22 cellular contexts compared by ENCODE assay signal in the genomic region with DNA sequence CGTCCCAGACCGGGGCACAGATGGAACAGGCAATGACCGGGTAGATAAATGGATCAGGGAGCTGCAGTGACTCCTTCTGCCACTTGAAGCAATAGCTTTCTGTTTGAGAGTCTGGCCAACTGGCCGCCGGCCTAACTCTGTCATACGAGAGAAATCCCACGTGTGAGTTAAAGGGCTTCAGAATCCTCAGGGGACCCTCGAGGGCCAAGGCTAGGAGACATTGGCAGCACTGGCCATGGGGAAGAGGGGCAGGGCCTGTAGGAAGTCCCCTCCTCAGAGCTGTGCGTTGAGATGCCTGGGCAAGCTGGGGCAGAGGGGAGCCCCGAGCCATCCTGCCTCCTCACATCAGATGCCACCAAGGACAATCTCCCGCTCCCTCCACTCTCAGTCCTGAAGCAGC. TPM values are rescaled to one million over a fixed set of nuclear protein-coding genes. Genes with fewer than 3 reads are reported as not detected.
DNase-seq lines count a peak whose midpoint lies in the region; ATAC-seq, FAIRE-seq and TF ChIP-seq lines count a peak whose summit lies in the region.
"Had no signal": no experiment of that assay in that cellular context is flagged by ENCODE, and none has a peak within 500 bp of the region (broad histone marks: within the 10 kb centered on the region; RNA-seq: fewer than 3 reads in every experiment).

No MANE protein-coding gene starts in this region.

- CTCF ChIA-PET in activated naive CD4-positive, alpha-beta T cell treated with anti-CD3 and anti-CD28 coated beads for 36 hours (lab: Charles Lee), result interaction anchor here (0.5 to 2.9 kb wide), 13 partner anchors 11 to 336 kb away, joined by 3 to 22 read pairs (median 4); no protein-coding TSS in a partner anchor

- intact Hi-C loops in activated naive CD4-positive, alpha-beta T cell treated with anti-CD3 and anti-CD28 coated beads for 36 hours (cut with micrococcal nuclease), result no loop called here
- intact Hi-C loops in kidney (cut with DNase I), result no loop called here

- no peaks in the 10 kb centered on the region for H3K27me3 ChIP-seq in small intestine (ENCODE audit: control insufficient read depth in 2 of 2, insufficient read depth in 2 of 2, low read length in 2 of 2)
- H3K27me3 ChIP-seq: hepatocyte, pancreas, tibial artery had no signal

- no peaks in the 10 kb centered on the region for H3K9me3 ChIP-seq in kidney (ENCODE audit: control insufficient read depth in 1 of 2, low read length in 2 of 2)
- no peaks in the 10 kb centered on the region for H3K9me3 ChIP-seq in small intestine (ENCODE audit: control insufficient read depth, low read depth)
- H3K9me3 ChIP-seq: pancreas, tibial artery had no signal

- no peak for DNase-seq in activated naive CD4-positive, alpha-beta T cell treated with anti-CD3 and anti-CD28 coated beads for 36 hours
- DNase-seq in kidney, result peak; percentile 89
- peak; percentile 23 for DNase-seq in stimulated activated CD8-positive, alpha-beta memory T cell treated with anti-CD3 and anti-CD28 coated beads, Interleukin-4, amount 100 ng/mL, for 48 hours
- DNase-seq in activated effector memory CD4-positive, alpha-beta T cell treated with anti-CD3 and anti-CD28 coated beads, Interleukin-2, amount 50 U/mL, for 16 hours, result no peak
- no peak for DNase-seq in iPS-NIHi11 (ENCODE audit: low spot score)
- DNase-seq in small intestine, result no peak
- DNase-seq: activated CD8-positive, alpha-beta memory T cell treated with anti-CD3 and anti-CD28 coated beads for 24 hours; GF-D8; mammary epithelial cell; NCI-H1694; tibial artery had no signal

- no peak for ATAC-seq in activated T-helper 17 cell treated with anti-CD3 and anti-CD28 coated beads, Interleukin-2, amount 50 U/mL, for 72 hours (replicated peaks)

- H3K36me3 Mint-ChIP-seq in activated naive CD4-positive, alpha-beta T cell treated with anti-CD3 and anti-CD28 coated beads, Interleukin-2, amount 50 U/mL, for 24 hours, result peaks cover 10% of the 10 kb centered on the region
- peaks cover 21% of the 10 kb centered on the region for H3K36me3 Mint-ChIP-seq in activated naive CD4-positive, alpha-beta T cell treated with anti-CD3 and anti-CD28 coated beads for 36 hours (ENCODE audit: low read depth)
- H3K36me3 Mint-ChIP-seq in activated T-helper 17 cell treated with anti-CD3 and anti-CD28 coated beads, Interleukin-2, amount 50 U/mL, for 72 hours (ENCODE audit: low read depth), result peaks cover 29% of the 10 kb centered on the region

- peaks cover 13 to 27% of the 10 kb centered on the region in 2 donors for H3K36me3 ChIP-seq in kidney (ENCODE audit: control insufficient read depth in 1 of 2, insufficient read depth in 2 of 2, low read length in 2 of 2)
- H3K36me3 ChIP-seq in small intestine (ENCODE audit: control insufficient read depth in 2 of 2, insufficient read depth in 2 of 2, low read length in 2 of 2), result peaks cover 0 to 4% of the 10 kb centered on the region in 2 donors

- peak overlapping the region; percentile 51 for H3K4me3 Mint-ChIP-seq in activated naive CD4-positive, alpha-beta T cell treated with anti-CD3 and anti-CD28 coated beads, Interleukin-2, amount 50 U/mL, for 24 hours
- H3K4me3 Mint-ChIP-seq in activated naive CD4-positive, alpha-beta T cell treated with anti-CD3 and anti-CD28 coated beads for 36 hours, result no peak overlapping the region
- peak overlapping the region; percentile 24 for H3K4me3 Mint-ChIP-seq in activated T-helper 17 cell treated with anti-CD3 and anti-CD28 coated beads, Interleukin-2, amount 50 U/mL, for 72 hours
- H3K4me3 Mint-ChIP-seq: activated T-cell treated with anti-CD3 and anti-CD28 coated beads, Interleukin-2, amount 50 U/mL, for 72 hours had no signal

- 84 to 90% (median 90%) methylated on average over 10 to 11 of the region's 11 CpGs for WGBS in small intestine, 3 donors

- no peak overlapping the region for H3K27ac Mint-ChIP-seq in activated naive CD4-positive, alpha-beta T cell treated with anti-CD3 and anti-CD28 coated beads, Interleukin-2, amount 50 U/mL, for 24 hours
- no peak overlapping the region for H3K27ac Mint-ChIP-seq in activated naive CD4-positive, alpha-beta T cell treated with anti-CD3 and anti-CD28 coated beads for 36 hours
- H3K27ac Mint-ChIP-seq in activated T-helper 17 cell treated with anti-CD3 and anti-CD28 coated beads, Interleukin-2, amount 50 U/mL, for 72 hours, result no peak overlapping the region
- H3K27ac Mint-ChIP-seq: activated naive CD8-positive, alpha-beta T cell; activated T-cell treated with anti-CD3 and anti-CD28 coated beads, Interleukin-2, amount 50 U/mL, for 72 hours had no signal

- FAIRE-seq in kidney (lab: Jason Lieb, UNC) (no peak), small intestine (lab: Jason Lieb, UNC) (no peak)
- FAIRE-seq: H54, keratinocyte, pancreas had no signal

- H3K4me1 Mint-ChIP-seq in activated naive CD4-positive, alpha-beta T cell treated with anti-CD3 and anti-CD28 coated beads, Interleukin-2, amount 50 U/mL, for 24 hours, result peaks cover 36% of the 10 kb centered on the region
- H3K4me1 Mint-ChIP-seq in activated naive CD4-positive, alpha-beta T cell treated with anti-CD3 and anti-CD28 coated beads for 36 hours (ENCODE audit: low read depth), result peaks cover 60% of the 10 kb centered on the region
- peaks cover 49% of the 10 kb centered on the region for H3K4me1 Mint-ChIP-seq in activated T-helper 17 cell treated with anti-CD3 and anti-CD28 coated beads, Interleukin-2, amount 50 U/mL, for 72 hours

- no peaks in the 10 kb centered on the region for H3K9me3 Mint-ChIP-seq in activated naive CD4-positive, alpha-beta T cell treated with anti-CD3 and anti-CD28 coated beads, Interleukin-2, amount 50 U/mL, for 24 hours
- no peaks in the 10 kb centered on the region for H3K9me3 Mint-ChIP-seq in activated naive CD4-positive, alpha-beta T cell treated with anti-CD3 and anti-CD28 coated beads for 36 hours
- H3K9me3 Mint-ChIP-seq in activated T-helper 17 cell treated with anti-CD3 and anti-CD28 coated beads, Interleukin-2, amount 50 U/mL, for 72 hours, result no peaks in the 10 kb centered on the region
- H3K9me3 Mint-ChIP-seq: activated T-cell treated with anti-CD3 and anti-CD28 coated beads, Interleukin-2, amount 50 U/mL, for 72 hours; T-cell had no signal

- H3K4me1 ChIP-seq in kidney (ENCODE audit: control insufficient read depth in 1 of 2, insufficient read depth in 1 of 2, low read depth in 1 of 2, low read length in 2 of 2) (peaks cover 27 to 28% of the 10 kb centered on the region in 2 donors), small intestine (ENCODE audit: control insufficient read depth in 2 of 2, insufficient read depth in 1 of 2, low read depth in 1 of 2, low read length in 1 of 2) (peaks cover 2 to 8% of the 10 kb centered on the region in 2 donors)

- no peak for TF ChIP-seq CTCF in kidney (IDR thresholded peaks at IDR 0.05; ENCODE audit: borderline replicate concordance, extremely low read depth, insufficient read depth)

- no peak overlapping the region for H3K4me3 ChIP-seq in kidney (ENCODE audit: low read length in 2 of 2)
- no peak overlapping the region for H3K4me3 ChIP-seq in small intestine (ENCODE audit: low read depth in 1 of 2, low read length in 2 of 2)
- H3K4me3 ChIP-seq: hepatocyte, pancreas, tibial artery had no signal

- H3K27me3 Mint-ChIP-seq in activated naive CD4-positive, alpha-beta T cell treated with anti-CD3 and anti-CD28 coated beads, Interleukin-2, amount 50 U/mL, for 24 hours, result no peaks in the 10 kb centered on the region
- H3K27me3 Mint-ChIP-seq in activated naive CD4-positive, alpha-beta T cell treated with anti-CD3 and anti-CD28 coated beads for 36 hours (ENCODE audit: low read depth), result no peaks in the 10 kb centered on the region
- no peaks in the 10 kb centered on the region for H3K27me3 Mint-ChIP-seq in activated T-helper 17 cell treated with anti-CD3 and anti-CD28 coated beads, Interleukin-2, amount 50 U/mL, for 72 hours
- H3K27me3 Mint-ChIP-seq: activated naive CD8-positive, alpha-beta T cell; T-cell had no signal

- H3K9ac ChIP-seq in kidney (ENCODE audit: low read length in 2 of 2), result no peak overlapping the region

- H3K27ac ChIP-seq in kidney (ENCODE audit: low read depth in 2 of 2, low read length in 2 of 2) (no peak overlapping the region), small intestine (ENCODE audit: low read depth in 1 of 2, low read length in 1 of 2) (no peak overlapping the region)
- H3K27ac ChIP-seq: C4-2B, hepatocyte, pancreas, tibial artery, VCaP had no signal

RNA-seq across cellular contexts. Expression of a gene that starts 51.6 kb away (rescaled TPM):
- total RNA-seq in activated naive CD4-positive, alpha-beta T cell treated with anti-CD3 and anti-CD28 coated beads for 36 hours, result under 1 TPM; 0.22 to 0.69 TPM
- total RNA-seq in activated T-helper 17 cell treated with anti-CD3 and anti-CD28 coated beads, Interleukin-2, amount 50 U/mL, for 72 hours, result 1 to 10 TPM; 1.9 to 9.9 TPM
- 131 TPM for total RNA-seq in kidney
- 114 TPM for polyA plus RNA-seq in kidney (ENCODE audit: insufficient read depth, low read depth, low replicate concordance)
- 10 to 100 TPM in 1 of 3 donors, 1 to 10 TPM in 2; 1.1 to 25.4 (median 3.8) TPM for polyA plus RNA-seq in small intestine
- polyA plus RNA-seq: keratinocyte had no signal

Comparison
In these comparisons a context has a peak if more than half of its experiments do, and no peak if none do; other contexts are left out.
1. DNase-seq: peak in kidney (single experiment) and stimulated activated CD8-positive, alpha-beta memory T cell treated with anti-CD3 and anti-CD28 coated beads, Interleukin-4, amount 100 ng/mL, for 48 hours (single experiment); none in activated naive CD4-positive, alpha-beta T cell treated with anti-CD3 and anti-CD28 coated beads for 36 hours (single experiment), activated effector memory CD4-positive, alpha-beta T cell treated with anti-CD3 and anti-CD28 coated beads, Interleukin-2, amount 50 U/mL, for 16 hours (single experiment), iPS-NIHi11 (single experiment) and small intestine (single experiment).
2. RNA of a gene that starts 51.6 kb away (total RNA-seq): 131 TPM in kidney (single experiment); 1.9 to 9.9 TPM in activated T-helper 17 cell treated with anti-CD3 and anti-CD28 coated beads, Interleukin-2, amount 50 U/mL, for 72 hours and 0.22 to 0.69 TPM in activated naive CD4-positive, alpha-beta T cell treated with anti-CD3 and anti-CD28 coated beads for 36 hours; every median in the first group is over 10 times any median in the second.